ENCODE assay signal across 8 cellular contexts in the genomic region with DNA sequence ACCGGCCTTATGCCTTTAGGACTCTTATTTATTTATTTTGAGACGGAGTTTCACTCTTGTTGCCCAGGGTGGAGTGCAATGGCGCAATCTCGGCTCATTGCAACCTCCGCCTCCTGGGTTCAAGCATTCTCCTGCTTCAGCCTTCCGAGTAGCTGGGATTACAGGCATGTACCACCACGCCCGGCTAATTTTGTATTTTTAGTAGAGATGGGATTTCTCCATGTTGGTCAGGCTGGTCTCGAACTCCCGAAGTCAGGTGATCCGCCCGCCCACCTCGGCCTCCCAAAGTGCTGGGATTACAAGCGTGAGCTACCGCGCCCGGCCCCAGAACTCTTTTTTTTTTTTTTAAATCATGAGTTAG. TPM values are rescaled to one million over a fixed set of nuclear protein-coding genes. Genes with fewer than 3 reads are reported as not detected.
DNase-seq lines count a peak whose midpoint lies in the region; ATAC-seq, FAIRE-seq and TF ChIP-seq lines count a peak whose summit lies in the region.
"Not testable (repeated sequence)": the region's sequence is repeated elsewhere in the genome, so short reads cannot be mapped to it uniquely, and the experiment has no call there.

No MANE protein-coding gene starts in this region.

- BruUV-seq in Caco-2 (replicated peaks; lab: Mats Ljungman, UMichigan), result TSS peak; percentile 87

- not testable (repeated sequence) for H3K36me3 ChIP-seq in Caco-2 (ENCODE audit: control insufficient read depth, insufficient read depth, low read length); bronchial epithelial cell (ENCODE audit: control insufficient read depth, insufficient read depth, low read length); prostate gland; tibial artery

- not testable (repeated sequence) for ATAC-seq in activated CD8-positive, alpha-beta T cell treated with anti-CD3 and anti-CD28 coated beads for 36 hours; memory B cell (ENCODE audit: low read depth)

- H3K27ac Mint-ChIP-seq in Caco-2 (ENCODE audit: unreplicated experiment) (peak overlapping the region; percentile 75), memory B cell (peak overlapping the region; percentile 98)
- peak overlapping the region; percentile 96 for H3K27ac Mint-ChIP-seq in activated CD8-positive, alpha-beta T cell treated with anti-CD3 and anti-CD28 coated beads for 36 hours

- not testable (repeated sequence) for DNase-seq in Caco-2; NB4 (ENCODE audit: low read depth); activated CD8-positive, alpha-beta T cell treated with anti-CD3 and anti-CD28 coated beads for 36 hours; bronchial epithelial cell (ENCODE audit: low read depth); foreskin fibroblast; memory B cell (ENCODE audit: low spot score in 2 of 2); prostate gland (ENCODE audit: low spot score); tibial artery

- peaks cover 10% of the 10 kb centered on the region for H3K9me3 Mint-ChIP-seq in Caco-2 (ENCODE audit: unreplicated experiment)
- H3K9me3 Mint-ChIP-seq in activated CD8-positive, alpha-beta T cell treated with anti-CD3 and anti-CD28 coated beads for 36 hours; memory B cell: not testable (repeated sequence)

- 50% methylated on average over 17 of the region's 17 CpGs for WGBS in prostate gland

- H3K36me3 Mint-ChIP-seq in Caco-2 (ENCODE audit: insufficient read depth, unreplicated experiment), result peaks cover 41% of the 10 kb centered on the region
- peaks cover 18% of the 10 kb centered on the region for H3K36me3 Mint-ChIP-seq in activated CD8-positive, alpha-beta T cell treated with anti-CD3 and anti-CD28 coated beads for 36 hours (ENCODE audit: low read depth)
- H3K36me3 Mint-ChIP-seq in memory B cell, result not testable (repeated sequence)

- POLR2A ChIA-PET in Caco-2 (lab: Charles Lee), result interaction anchor here (0.6 to 1.3 kb wide), 37 partner anchors 10 to 1793 kb away, joined by 3 to 31 read pairs (median 5); partner anchors contain the start of gene HLCS
- POLR2A ChIA-PET in activated CD8-positive, alpha-beta T cell treated with anti-CD3 and anti-CD28 coated beads for 36 hours (lab: Charles Lee), result interaction anchor here (0.7 to 2.9 kb wide), 16 partner anchors 10 to 254 kb away, joined by 3 to 20 read pairs (median 5); partner anchors contain the start of gene CHAF1B

- FAIRE-seq in bronchial epithelial cell (lab: Jason Lieb, UNC), result not testable (repeated sequence)

- CTCF ChIA-PET in Caco-2 (lab: Charles Lee), result interaction anchor here (0.6 to 1.1 kb wide), 7 partner anchors 11 to 176 kb away, joined by 3 to 7 read pairs (median 4); no protein-coding TSS in a partner anchor
- CTCF ChIA-PET in activated CD8-positive, alpha-beta T cell treated with anti-CD3 and anti-CD28 coated beads for 36 hours (lab: Charles Lee), result interaction anchor here (0.9 to 3.1 kb wide), 11 partner anchors 8 to 193 kb away, joined by 3 to 17 read pairs (median 4); no protein-coding TSS in a partner anchor

- H3K27ac ChIP-seq in prostate gland (peak overlapping the region; percentile 98), tibial artery (peak overlapping the region; percentile 95 to 98)

- not testable (repeated sequence) for H3K4me1 ChIP-seq in Caco-2; prostate gland (replicated peaks)
- peaks cover 0 to 35% (median 26%) of the 10 kb centered on the region in 4 donors for H3K4me1 ChIP-seq in tibial artery

- H3K27me3 Mint-ChIP-seq in Caco-2 (ENCODE audit: insufficient read depth, unreplicated experiment); activated CD8-positive, alpha-beta T cell treated with anti-CD3 and anti-CD28 coated beads for 36 hours; memory B cell: not testable (repeated sequence)

- TF ChIP-seq POLR2A in NB4 (IDR thresholded peaks at IDR 0.05; ENCODE audit: extremely low read depth, insufficient read length); prostate gland (IDR thresholded peaks at IDR 0.05): not testable (repeated sequence)

- intact Hi-C loops in Caco-2 (cut with micrococcal nuclease; ENCODE audit: unreplicated experiment); activated CD8-positive, alpha-beta T cell treated with anti-CD3 and anti-CD28 coated beads for 36 hours (cut with micrococcal nuclease); tibial artery (cut with DNase I; ENCODE audit: low total_unique reads): not testable (repeated sequence)
- intact Hi-C loops in prostate gland (cut with DNase I), result loop anchor here (10.0 kb wide), 1 partner anchor 65 kb away; no protein-coding TSS in a partner anchor

- H3K27me3 ChIP-seq in Caco-2 (replicated peaks; ENCODE audit: control insufficient read depth, insufficient read depth, low read length); bronchial epithelial cell (ENCODE audit: control insufficient read depth, insufficient read depth, low read length); prostate gland (replicated peaks; ENCODE audit: insufficient read depth); tibial artery: not testable (repeated sequence)

- H3K4me3 Mint-ChIP-seq in Caco-2 (ENCODE audit: unreplicated experiment), result peak overlapping the region; percentile 73
- H3K4me3 Mint-ChIP-seq in activated CD8-positive, alpha-beta T cell treated with anti-CD3 and anti-CD28 coated beads for 36 hours, result peak overlapping the region; percentile 94
- peak overlapping the region; percentile 94 for H3K4me3 Mint-ChIP-seq in memory B cell

- H3K4me1 Mint-ChIP-seq in Caco-2 (ENCODE audit: low read depth, unreplicated experiment), result peaks cover 22% of the 10 kb centered on the region
- peaks cover 26% of the 10 kb centered on the region for H3K4me1 Mint-ChIP-seq in activated CD8-positive, alpha-beta T cell treated with anti-CD3 and anti-CD28 coated beads for 36 hours (ENCODE audit: low read depth)
- peaks cover 33% of the 10 kb centered on the region for H3K4me1 Mint-ChIP-seq in memory B cell

- H3K4me3 ChIP-seq in Caco-2 (ENCODE audit: low read depth, low read length), result peak overlapping the region; percentile 31
- peak overlapping the region; percentile 54 for H3K4me3 ChIP-seq in NB4 (ENCODE audit: low read depth, low read length)
- H3K4me3 ChIP-seq in bronchial epithelial cell (ENCODE audit: low read depth, low read length), result peak overlapping the region; percentile 85
- H3K4me3 ChIP-seq in foreskin fibroblast (ENCODE audit: low read depth in 1 of 2, low read length in 2 of 2), result peak overlapping the region; percentile 81 to 88
- H3K4me3 ChIP-seq in prostate gland, result peak overlapping the region; percentile 88 to 91
- peak overlapping the region; percentile 81 to 88 for H3K4me3 ChIP-seq in tibial artery

- not testable (repeated sequence) for H3K9me3 ChIP-seq in Caco-2, prostate gland, tibial artery

- TF ChIP-seq CTCF in Caco-2 (IDR thresholded peaks at IDR 0.05; ENCODE audit: insufficient read depth in 1 of 2, low read depth in 1 of 2, low read length in 1 of 2, severe bottlenecking in 1 of 2, unreplicated experiment in 1 of 2); NB4 (IDR thresholded peaks at IDR 0.05; ENCODE audit: low read depth, low read length); activated CD8-positive, alpha-beta T cell treated with anti-CD3 and anti-CD28 coated beads for 36 hours (IDR thresholded peaks at IDR 0.05); bronchial epithelial cell (IDR thresholded peaks at IDR 0.05; ENCODE audit: insufficient read depth, low read length, severe bottlenecking); foreskin fibroblast (IDR thresholded peaks at IDR 0.05; ENCODE audit: low read depth, low read length); prostate gland (IDR thresholded peaks at IDR 0.05); tibial artery (IDR thresholded peaks at IDR 0.05): not testable (repeated sequence)

RNA-seq across cellular contexts. Expression of gene MORC3, which starts 0.6 kb away (rescaled TPM):
- total RNA-seq in Caco-2 (2022) (21.6 and 23.3 TPM in 2 replicates), bronchial epithelial cell (54.7 and 60.8 TPM in 2 replicates), prostate gland (10 to 100 TPM; 34.8 to 42.0 TPM)
- total RNA-seq in activated CD8-positive, alpha-beta T cell treated with anti-CD3 and anti-CD28 coated beads for 36 hours, result 10 to 100 TPM; 20.4 to 20.7 TPM

Comparison
In these comparisons a context has a peak if more than half of its experiments do, and no peak if none do; other contexts are left out.
1. H3K4me3 ChIP-seq: peak in every context shown above with its lines; median percentile 90 in prostate gland; 85 in bronchial epithelial cell; 84 in foreskin fibroblast; 84 in tibial artery; 54 in NB4; 31 in Caco-2.